11 cellular contexts compared by ENCODE assay signal in genomic region chr16:81617021-81617346, GRCh38.
DNase-seq lines count a peak whose midpoint lies in the region; ATAC-seq and TF ChIP-seq lines count a peak whose summit lies in the region.
"Had no signal": no experiment of that assay in that cellular context is flagged by ENCODE, and none has a peak within 500 bp of the region (broad histone marks: within the 10 kb centered on the region; RNA-seq: fewer than 3 reads in every experiment).

No MANE protein-coding gene starts in this region.

- WGBS in upper lobe of left lung, 2 donors: 58 to 72% methylated on average over 8 of the region's 8 CpGs

- H3F3A ChIP-seq in PC-3 (ENCODE audit: low read length, unreplicated experiment): no peaks in the 10 kb centered on the region

- DNase-seq in activated naive CD4-positive, alpha-beta T cell (lab: John Stamatoyannopoulos, UW): no peak
- no peak for DNase-seq in activated T-helper 2 cell treated with anti-CD3 and anti-CD28 coated beads, Interferon-gamma antibody, Interleukin-2, Interleukin-4, amounts not matched to agents 10 μg/mL and 5 μg/mL and 100 μg/mL, durations not matched to agents 14 hours and 24 hours and 36 hours (ENCODE audit: low spot score)
- no peak for DNase-seq in upper lobe of left lung
- no peak for DNase-seq in NCI-H524 (lab: John Stamatoyannopoulos, UW)
- DNase-seq in PC-3: no peak
- DNase-seq in HUDEP-2 (lab: John Stamatoyannopoulos, UW; ENCODE audit: unreplicated experiment in 76 of 76): no peak
- DNase-seq: PC-9 had no signal

- H3K9me3 Mint-ChIP-seq in activated naive CD4-positive, alpha-beta T cell treated with anti-CD3 and anti-CD28 coated beads, Interleukin-2, amount 50 U/mL, for 24 hours: no peaks in the 10 kb centered on the region
- no peaks in the 10 kb centered on the region for H3K9me3 Mint-ChIP-seq in activated T-helper 2 cell treated with anti-CD3 and anti-CD28 coated beads, Interferon-gamma antibody, Interleukin-2, Interleukin-4, amounts not matched to agents 10 μg/mL and 5 μg/mL and 100 μg/mL, durations not matched to agents 14 hours and 24 hours and 36 hours

- no peaks in the 10 kb centered on the region for H4K20me1 ChIP-seq in PC-3 (ENCODE audit: low read length)

- POLR2A ChIA-PET in PC-3 (lab: Charles Lee; ENCODE audit: unreplicated experiment): no interaction called here

- H3K4me1 Mint-ChIP-seq in activated naive CD4-positive, alpha-beta T cell treated with anti-CD3 and anti-CD28 coated beads, Interleukin-2, amount 50 U/mL, for 24 hours: peaks cover 11% of the 10 kb centered on the region
- H3K4me1 Mint-ChIP-seq in activated T-helper 2 cell treated with anti-CD3 and anti-CD28 coated beads, Interferon-gamma antibody, Interleukin-2, Interleukin-4, amounts not matched to agents 10 μg/mL and 5 μg/mL and 100 μg/mL, durations not matched to agents 14 hours and 24 hours and 36 hours (ENCODE audit: low read depth): peaks cover 11% of the 10 kb centered on the region

- H3K9me3 ChIP-seq in upper lobe of left lung (no peaks in the 10 kb centered on the region), PC-3 (ENCODE audit: low read length) (no peaks in the 10 kb centered on the region)
- H3K9me3 ChIP-seq: uterus had no signal

- H2AFZ ChIP-seq in PC-3 (ENCODE audit: low read length): no peak overlapping the region
- H2AFZ ChIP-seq: PC-9 had no signal

- H3K36me3 Mint-ChIP-seq in activated naive CD4-positive, alpha-beta T cell treated with anti-CD3 and anti-CD28 coated beads, Interleukin-2, amount 50 U/mL, for 24 hours: no peaks in the 10 kb centered on the region
- H3K36me3 Mint-ChIP-seq in activated T-helper 2 cell treated with anti-CD3 and anti-CD28 coated beads, Interferon-gamma antibody, Interleukin-2, Interleukin-4, amounts not matched to agents 10 μg/mL and 5 μg/mL and 100 μg/mL, durations not matched to agents 14 hours and 24 hours and 36 hours (ENCODE audit: low read depth): peaks cover 21% of the 10 kb centered on the region

- BruUV-seq in PC-3 (replicated peaks; lab: Mats Ljungman, UMichigan): no TSS peak

- TF ChIP-seq POLR2A in upper lobe of left lung (IDR thresholded peaks at IDR 0.05): no peak

- peak overlapping the region; percentile 50 for H3K4me3 Mint-ChIP-seq in activated naive CD4-positive, alpha-beta T cell treated with anti-CD3 and anti-CD28 coated beads, Interleukin-2, amount 50 U/mL, for 24 hours
- H3K4me3 Mint-ChIP-seq in activated T-helper 2 cell treated with anti-CD3 and anti-CD28 coated beads, Interferon-gamma antibody, Interleukin-2, Interleukin-4, amounts not matched to agents 10 μg/mL and 5 μg/mL and 100 μg/mL, durations not matched to agents 14 hours and 24 hours and 36 hours (ENCODE audit: low read depth): peak overlapping the region; percentile 49

- H3K27me3 ChIP-seq in layer of hippocampus (ENCODE audit: control insufficient read depth, insufficient read depth, low read length): no peaks in the 10 kb centered on the region
- H3K27me3 ChIP-seq in upper lobe of left lung: no peaks in the 10 kb centered on the region
- no peaks in the 10 kb centered on the region for H3K27me3 ChIP-seq in PC-3 (ENCODE audit: low read length)
- H3K27me3 ChIP-seq: cardiac muscle cell, uterus had no signal

- peaks cover 0 to 33% (median 4%) of the 10 kb centered on the region in 4 donors for H3K36me3 ChIP-seq in upper lobe of left lung
- peaks cover 11% of the 10 kb centered on the region; the same call in 1 of the 2 replicates for H3K36me3 ChIP-seq in PC-3 (ENCODE audit: low read depth, low read length)
- H3K36me3 ChIP-seq: cardiac muscle cell, uterus had no signal

- no peak overlapping the region for H3K27ac Mint-ChIP-seq in activated naive CD4-positive, alpha-beta T cell treated with anti-CD3 and anti-CD28 coated beads, Interleukin-2, amount 50 U/mL, for 24 hours
- peak overlapping the region; percentile 91 for H3K27ac Mint-ChIP-seq in activated T-helper 2 cell treated with anti-CD3 and anti-CD28 coated beads, Interferon-gamma antibody, Interleukin-2, Interleukin-4, amounts not matched to agents 10 μg/mL and 5 μg/mL and 100 μg/mL, durations not matched to agents 14 hours and 24 hours and 36 hours

- intact Hi-C loops in activated T-helper 2 cell treated with anti-CD3 and anti-CD28 coated beads, Interferon-gamma antibody, Interleukin-2, Interleukin-4, amounts not matched to agents 10 μg/mL and 5 μg/mL and 100 μg/mL, durations not matched to agents 14 hours and 24 hours and 36 hours (cut with micrococcal nuclease): loop anchor here (5.0 kb wide), 2 partner anchors 170 to 610 kb away; partner anchors contain the start of genes CENPN and CMC2
- intact Hi-C loops in PC-3 (cut with micrococcal nuclease): no loop called here

- H3K9ac ChIP-seq in PC-3 (ENCODE audit: low read length): no peak overlapping the region

- H3K4me3 ChIP-seq in upper lobe of left lung: no peak overlapping the region
- H3K4me3 ChIP-seq in PC-3 (ENCODE audit: low read length): no peak overlapping the region
- H3K4me3 ChIP-seq: cardiac muscle cell, PC-9, uterus had no signal

- ATAC-seq in upper lobe of left lung (ENCODE audit: low FRiP score in 2 of 2): no peak
- ATAC-seq in PC-3: no peak

- TF ChIP-seq EP300 in upper lobe of left lung (IDR thresholded peaks at IDR 0.05): no peak

- H3K79me2 ChIP-seq in PC-3 (ENCODE audit: low read length): peaks cover 60% of the 10 kb centered on the region

- H3K4me2 ChIP-seq in PC-3 (ENCODE audit: low read length): no peak overlapping the region
- H3K4me2 ChIP-seq: PC-9 had no signal

- CTCF ChIA-PET in PC-3 (lab: Charles Lee): no interaction called here

- TF ChIP-seq CTCF in upper lobe of left lung (IDR thresholded peaks at IDR 0.05) (no peak), PC-3 (conservative IDR thresholded peaks at IDR 0.05; ENCODE audit: low read depth, low read length) (no peak)

- no peaks in the 10 kb centered on the region for H3K27me3 Mint-ChIP-seq in activated naive CD4-positive, alpha-beta T cell treated with anti-CD3 and anti-CD28 coated beads, Interleukin-2, amount 50 U/mL, for 24 hours
- no peaks in the 10 kb centered on the region for H3K27me3 Mint-ChIP-seq in activated T-helper 2 cell treated with anti-CD3 and anti-CD28 coated beads, Interferon-gamma antibody, Interleukin-2, Interleukin-4, amounts not matched to agents 10 μg/mL and 5 μg/mL and 100 μg/mL, durations not matched to agents 14 hours and 24 hours and 36 hours (ENCODE audit: low read depth)

- H3K27ac ChIP-seq in layer of hippocampus (ENCODE audit: low read depth, low read length) (peak overlapping the region; percentile 60), upper lobe of left lung (peak overlapping the region; percentile 32 to 72 (median 61)), PC-3 (ENCODE audit: low read length) (no peak overlapping the region)
- H3K27ac ChIP-seq: PC-9 had no signal

- H3K9me2 ChIP-seq in PC-3 (replicated peaks; ENCODE audit: low read length): no peaks in the 10 kb centered on the region

- H3K4me1 ChIP-seq in upper lobe of left lung: peaks cover 27 to 42% (median 40%) of the 10 kb centered on the region in 4 donors
- no peaks in the 10 kb centered on the region for H3K4me1 ChIP-seq in PC-3 (ENCODE audit: insufficient read depth, low read length)
- H3K4me1 ChIP-seq: uterus had no signal
